Comparison of ENCODE assay signal across 9 cellular contexts in the genomic region with DNA sequence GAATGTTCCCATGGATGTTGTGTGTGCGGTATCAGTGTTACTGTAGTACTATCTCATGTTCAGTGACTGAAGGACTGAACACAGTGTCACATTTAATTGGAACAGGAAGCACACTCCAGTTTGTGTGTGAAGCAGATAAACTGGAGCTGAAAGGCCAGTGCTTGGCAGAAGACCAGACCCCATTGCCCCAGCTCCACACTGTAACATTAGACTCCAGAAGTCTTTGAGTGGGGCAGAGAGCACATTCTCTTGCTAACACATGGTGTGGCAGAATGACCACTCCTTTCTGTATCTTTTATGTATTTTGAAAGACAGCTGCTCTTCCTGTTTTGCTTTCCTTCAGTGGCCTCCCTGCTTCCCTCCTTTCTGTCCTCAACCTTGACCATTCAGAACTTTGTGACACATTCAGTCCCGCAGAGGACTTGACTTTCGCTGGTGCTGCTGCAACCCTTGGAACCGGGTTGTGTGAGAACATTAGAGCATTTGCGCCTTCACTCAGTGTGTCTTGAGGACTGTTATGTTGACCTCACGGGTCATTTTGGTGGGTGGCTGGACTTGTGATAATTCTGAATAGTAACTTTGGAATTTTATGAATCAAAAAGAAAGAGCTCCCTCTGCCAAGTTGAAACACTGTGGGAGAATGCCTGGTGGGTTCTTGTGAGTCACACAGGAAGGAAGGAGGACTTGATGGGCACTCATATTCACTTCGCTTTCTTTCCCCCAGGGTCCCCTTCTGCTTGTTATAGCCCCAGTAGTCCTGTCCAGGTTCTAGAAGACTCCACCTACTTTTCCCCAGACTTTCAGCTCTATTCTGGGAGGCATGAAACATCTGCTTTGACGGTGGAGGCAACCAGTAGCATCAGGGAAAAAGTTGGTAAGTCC. TPM values are rescaled to one million over a fixed set of nuclear protein-coding genes. Genes with fewer than 3 reads are reported as not detected.
A peak's percentile ranks its signal among the peaks of the same experiment; 100 is the strongest.
DNase-seq lines count a peak whose midpoint lies in the region; ATAC-seq and TF ChIP-seq lines count a peak whose summit lies in the region.
"Had no signal": no experiment of that assay in that cellular context is flagged by ENCODE, and none has a peak within 500 bp of the region (broad histone marks: within the 10 kb centered on the region; RNA-seq: fewer than 3 reads in every experiment).

No MANE protein-coding gene starts in this region.

- H3K27ac Mint-ChIP-seq in CD8-positive, alpha-beta T cell = no peak overlapping the region

- H3K79me2 ChIP-seq in GM23248 (ENCODE audit: insufficient read depth) = peaks cover 82% of the 10 kb centered on the region
- H3K79me2 ChIP-seq in SK-N-SH (ENCODE audit: insufficient read depth) = peaks cover 84% of the 10 kb centered on the region

- no peaks in the 10 kb centered on the region for H3K27me3 ChIP-seq in GM23248 (replicated peaks; ENCODE audit: insufficient read depth)
- H3K27me3 ChIP-seq in SK-N-SH (ENCODE audit: insufficient read depth) = no peaks in the 10 kb centered on the region
- no peaks in the 10 kb centered on the region for H3K27me3 ChIP-seq in gastrocnemius medialis
- H3K27me3 ChIP-seq in CD8-positive, alpha-beta T cell (ENCODE audit: insufficient read depth, low read length) = no peaks in the 10 kb centered on the region

- TF ChIP-seq CTCF in SK-N-SH (IDR thresholded peaks at IDR 0.05) (no peak), gastrocnemius medialis (IDR thresholded peaks at IDR 0.05 in 4 of 5, conservative IDR thresholded peaks at IDR 0.05 in 1 of 5) (no peak)
- TF ChIP-seq CTCF in CD8-positive, alpha-beta T cell (IDR thresholded peaks at IDR 0.05) = no peak

- peak; percentile 8; the same call in 1 of the 2 replicates for TF ChIP-seq RAD21 in SK-N-SH (IDR thresholded peaks at IDR 0.05; ENCODE audit: low read length)

- H3K9ac ChIP-seq in GM23248 (peak overlapping the region; percentile 87), SK-N-SH (peak overlapping the region; percentile 72)

- intact Hi-C loops in gastrocnemius medialis (cut with DNase I; ENCODE audit: low total_unique reads) = loop anchor here (2.0 to 10.0 kb wide), 3 partner anchors 26 to 310 kb away; a partner anchor contains a TSS
- intact Hi-C loops in CD8-positive, alpha-beta T cell (cut with DNase I, micrococcal nuclease) = no loop called here

- POLR2A ChIA-PET in SK-N-SH (lab: Yijun Ruan, JAX) = no interaction called here
- POLR2A ChIA-PET in CD8-positive, alpha-beta T cell (lab: Charles Lee) = no interaction called here

- peaks cover 13% of the 10 kb centered on the region for H3K27me3 Mint-ChIP-seq in CD8-positive, alpha-beta T cell (ENCODE audit: low read depth)

- H3K4me2 ChIP-seq in GM23248 (ENCODE audit: unreplicated experiment) (peak overlapping the region; percentile 90), SK-N-SH (peak overlapping the region; percentile 73)

- peaks cover 71% of the 10 kb centered on the region for H3K4me1 ChIP-seq in GM23248 (ENCODE audit: insufficient read depth)
- H3K4me1 ChIP-seq in SK-N-SH (ENCODE audit: control insufficient read depth in 1 of 2, insufficient read depth in 2 of 2, low read depth in 1 of 2, low read length in 1 of 2) = peaks cover 23 to 45% of the 10 kb centered on the region in 2 experiments
- H3K4me1 ChIP-seq in gastrocnemius medialis = peaks cover 88 to 89% of the 10 kb centered on the region in 2 donors
- no peaks in the 10 kb centered on the region for H3K4me1 ChIP-seq in CD8-positive, alpha-beta T cell (ENCODE audit: insufficient read depth, low read length)

- peak; percentile 13 to 60; a peak in 1 of 4 replicates for TF ChIP-seq EP300 in SK-N-SH (IDR thresholded peaks at IDR 0.05; ENCODE audit: borderline replicate concordance in 1 of 2, low read depth in 1 of 2, low read length in 1 of 2)

- DNase-seq in GM23248 (peak; percentile 96), SK-N-SH (peak; percentile 56), foreskin melanocyte (peak; percentile 92), gastrocnemius medialis (peak; percentile 88 to 93)
- no peak for DNase-seq in activated CD4-positive, alpha-beta T cell treated with anti-CD3 and anti-CD28 coated beads for 1 hour
- no peak for DNase-seq in CD8-positive, alpha-beta T cell
- DNase-seq: RPMI8226 had no signal

- peak overlapping the region; percentile 93 for H3K27ac ChIP-seq in GM23248
- peak overlapping the region; percentile 84 to 99 for H3K27ac ChIP-seq in SK-N-SH (ENCODE audit: low read depth in 2 of 2, low read length in 1 of 2)
- H3K27ac ChIP-seq in gastrocnemius medialis = peak overlapping the region; percentile 89 to 91 (median 90)
- H3K27ac ChIP-seq in CD8-positive, alpha-beta T cell (ENCODE audit: low read depth, low read length) = no peak overlapping the region

- TF ChIP-seq POLR2A in gastrocnemius medialis (IDR thresholded peaks at IDR 0.05) (peak; percentile 6 to 36), GM18505 (IDR thresholded peaks at IDR 0.05; ENCODE audit: borderline replicate concordance, extremely low read depth, insufficient read depth, insufficient read length) (no peak)

- H3K4me3 Mint-ChIP-seq in CD8-positive, alpha-beta T cell = no peak overlapping the region

- WGBS in GM23248 (ENCODE audit: low coverage in 1 of 2, low lambda C conversion rate in 2 of 2, missing lambda C conversion rate in 2 of 2), 2 experiments = 6 to 7% methylated on average over 8 of the region's 8 CpGs
- 24% methylated on average over 8 of the region's 8 CpGs for WGBS in SK-N-SH (ENCODE audit: low lambda C conversion rate)

- H3K9me3 Mint-ChIP-seq in CD8-positive, alpha-beta T cell = no peaks in the 10 kb centered on the region

- H2AFZ ChIP-seq in GM23248 (no peak overlapping the region; the same call in 1 of the 2 replicates), SK-N-SH (ENCODE audit: low read depth) (0 out of 2 replicates have a peak overlapping the region, but pooled peaks have one; percentile 15)

- H3K9me2 ChIP-seq in GM23248 (ENCODE audit: insufficient read depth) (no peaks in the 10 kb centered on the region), SK-N-SH (no peaks in the 10 kb centered on the region)

- CTCF ChIA-PET in SK-N-SH (lab: Yijun Ruan, JAX) = interaction anchor here (0.7 to 1.8 kb wide), 5 partner anchors 9 to 172 kb away, joined by 3 to 14 read pairs (median 4); a partner anchor contains a TSS
- CTCF ChIA-PET in CD8-positive, alpha-beta T cell (lab: Charles Lee) = no interaction called here

- H3K4me3 ChIP-seq in GM23248 = peak overlapping the region; percentile 84
- H3K4me3 ChIP-seq in SK-N-SH (ENCODE audit: low read depth in 2 of 2, low read length in 1 of 2) = peak overlapping the region; percentile 21 to 55; a peak in 3 of 4 replicates
- peak overlapping the region; percentile 26 to 46 (median 35) for H3K4me3 ChIP-seq in gastrocnemius medialis
- H3K4me3 ChIP-seq in CD8-positive, alpha-beta T cell (ENCODE audit: low read depth, low read length) = no peak overlapping the region

- H3F3A ChIP-seq in GM23248 (ENCODE audit: insufficient read depth) (peaks cover 62% of the 10 kb centered on the region), SK-N-SH (replicated peaks; ENCODE audit: insufficient read depth) (peaks cover 28% of the 10 kb centered on the region)

- in situ Hi-C loops in GM23248 (cut with MboI) = no loop called here
- in situ Hi-C loops in gastrocnemius medialis (cut with MboI; ENCODE audit: low sequenced_read_pairs in 4 of 4) = no loop called here

- H3K4me1 Mint-ChIP-seq in CD8-positive, alpha-beta T cell (ENCODE audit: low read depth) = no peaks in the 10 kb centered on the region

- H4K20me1 ChIP-seq in GM23248 (ENCODE audit: insufficient read depth) (0 out of 2 replicates have a peak, but pooled peaks cover 6% of the 10 kb centered on the region), SK-N-SH (ENCODE audit: insufficient read depth) (0 out of 2 replicates have a peak, but pooled peaks cover 3% of the 10 kb centered on the region)

- H3K9me3 ChIP-seq in GM23248 (ENCODE audit: low read depth) = no peaks in the 10 kb centered on the region
- no peaks in the 10 kb centered on the region for H3K9me3 ChIP-seq in SK-N-SH
- no peaks in the 10 kb centered on the region for H3K9me3 ChIP-seq in gastrocnemius medialis
- no peaks in the 10 kb centered on the region for H3K9me3 ChIP-seq in CD8-positive, alpha-beta T cell (ENCODE audit: low read length)

- H3K36me3 ChIP-seq in GM23248 (ENCODE audit: low read depth) = peaks cover 4% of the 10 kb centered on the region
- H3K36me3 ChIP-seq in SK-N-SH (replicated peaks in 1 of 2; ENCODE audit: control insufficient read depth in 1 of 2, insufficient read depth in 2 of 2, low read length in 1 of 2) = peaks cover 9 to 12% of the 10 kb centered on the region in 2 experiments
- peaks cover 0 to 6% of the 10 kb centered on the region in 2 donors for H3K36me3 ChIP-seq in gastrocnemius medialis
- H3K36me3 ChIP-seq in CD8-positive, alpha-beta T cell (ENCODE audit: insufficient read depth, low read length) = no peaks in the 10 kb centered on the region

- ATAC-seq in gastrocnemius medialis (peak; percentile 80 to 87), GM21723 (IDR thresholded peaks at IDR 0.05; ENCODE audit: unreplicated experiment) (no peak), GM18505 (IDR thresholded peaks at IDR 0.05; ENCODE audit: unreplicated experiment) (no peak)
- no peak for ATAC-seq in CD8-positive, alpha-beta T cell

- no peaks in the 10 kb centered on the region for H3K36me3 Mint-ChIP-seq in CD8-positive, alpha-beta T cell

TF ChIP-seq in SK-N-SH, 30 proteins besides CTCF, POLR2A, EP300 and RAD21 (continues in another document):
- 0 out of 2 replicates have a peak, but pooled peaks have one; percentile 9 for TF ChIP-seq MEF2A (IDR thresholded peaks at IDR 0.05; ENCODE audit: borderline replicate concordance, low read depth)
- TF ChIP-seq SIN3A (IDR thresholded peaks at IDR 0.05; ENCODE audit: borderline replicate concordance, low read depth, low read length) = no peak; the same call in 1 of the 2 replicates
- TF ChIP-seq GABPA (IDR thresholded peaks at IDR 0.05; ENCODE audit: low read depth) = peak; percentile 47; the same call in 1 of the 2 replicates
- TF ChIP-seq TAF1 (IDR thresholded peaks at IDR 0.05; ENCODE audit: borderline replicate concordance, low read depth, low read length) = 0 out of 2 replicates have a peak, but pooled peaks have one; percentile 13
- no peak for TF ChIP-seq NRF1 (IDR thresholded peaks at IDR 0.05; ENCODE audit: low read depth, low read length)
- TF ChIP-seq JUND (IDR thresholded peaks at IDR 0.05) = peak; percentile 79
- TF ChIP-seq, protein P1, sequence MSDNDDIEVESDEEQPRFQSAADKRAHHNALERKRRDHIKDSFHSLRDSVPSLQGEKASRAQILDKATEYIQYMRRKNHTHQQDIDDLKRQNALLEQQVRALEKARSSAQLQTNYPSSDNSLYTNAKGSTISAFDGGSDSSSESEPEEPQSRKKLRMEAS (IDR thresholded peaks at IDR 0.05; ENCODE audit: low read depth) = peak; percentile 8
- TF ChIP-seq RCOR1 (IDR thresholded peaks at IDR 0.05; ENCODE audit: low read length) = peak; percentile 19; the same call in 1 of the 2 replicates

RNA-seq across cellular contexts. Expression of a gene that starts 26.4 kb away (rescaled TPM):
- 50.8 and 55.9 TPM in 2 replicates for total RNA-seq in GM23248 (2014; rRNA removed; shearing (Covaris generic))
- polyA plus RNA-seq in GM23248 (2016; fragmentation: Nextera tagmentation; extraction: Ambion mirVana) (21.8 and 22.3 TPM in 2 replicates), SK-N-SH (2012; rRNA removed) (10.7 and 11.7 TPM in 2 replicates)
- polyA plus RNA-seq in SK-N-SH (2012; cell fraction: cytosol; rRNA removed) = 8.5 and 11.1 TPM in 2 replicates
- 8.1 and 12.3 TPM in 2 replicates for polyA plus RNA-seq in SK-N-SH (2012; cell fraction: nucleus; rRNA removed)
- 100 to 1,000 TPM; 150 to 393 (median 244) TPM for total RNA-seq in gastrocnemius medialis
- total RNA-seq in CD8-positive, alpha-beta T cell = under 1 TPM; 0.19 to 0.39 TPM

Comparison
In these comparisons a context has a peak if more than half of its experiments do, and no peak if none do; other contexts are left out.
1. DNase-seq: peak in GM23248 (single experiment), SK-N-SH (single experiment), foreskin melanocyte (single experiment) and gastrocnemius medialis (2 of 2); none in activated CD4-positive, alpha-beta T cell treated with anti-CD3 and anti-CD28 coated beads for 1 hour (single experiment) and CD8-positive, alpha-beta T cell (0 of 7).
2. ATAC-seq: peak in gastrocnemius medialis (2 of 2); none in CD8-positive, alpha-beta T cell (single experiment), GM21723 (single experiment) and GM18505 (single experiment).
3. RNA of a gene that starts 26.4 kb away (total RNA-seq): 150 to 393 TPM in gastrocnemius medialis and 50.8 to 55.9 TPM in GM23248; 0.19 to 0.39 TPM in CD8-positive, alpha-beta T cell; every median in the first group is over 10 times any median in the second.